21 cellular contexts compared by ENCODE assay signal in genomic region chr2:51151490-51152140, GRCh38.
"Had no signal": no experiment of that assay in that cellular context is flagged by ENCODE, and none has a peak within 500 bp of the region (broad histone marks: within the 10 kb centered on the region; RNA-seq: fewer than 3 reads in every experiment).

No MANE protein-coding gene starts in this region.

- H3K9ac ChIP-seq: SK-N-SH had no signal

- DNase-seq: IMR-90, Karpas-422, KG1, MG63, NCI-H1092, NCI-H1105 treated with DMSO at 0.1 percent for 48 hours, NCI-H1417 treated with DMSO at 0.1 percent for 48 hours, NCI-H187, NCI-H2029, NCI-H2081 treated with DMSO at 0.1 percent for 48 hours, NCI-H2171, NCI-H226, NCI-H446, NCI-H510A, NCI-H524 treated with DMSO at 0.1 percent for 48 hours, NCI-H69, NCI-H774, RPMI8226, SHP77, SK-N-SH had no signal

- H3K36me3 ChIP-seq: MG63 had no signal

- H3K4me2 ChIP-seq: SK-N-SH had no signal

- H3K4me3 ChIP-seq: MG63 had no signal

- ATAC-seq: HepG2 had no signal

- H3K27me3 ChIP-seq: MG63 had no signal

- H3K9me3 ChIP-seq: MG63, SK-N-SH had no signal
